Comparison of ENCODE assay signal across 8 cellular contexts in the genomic region with DNA sequence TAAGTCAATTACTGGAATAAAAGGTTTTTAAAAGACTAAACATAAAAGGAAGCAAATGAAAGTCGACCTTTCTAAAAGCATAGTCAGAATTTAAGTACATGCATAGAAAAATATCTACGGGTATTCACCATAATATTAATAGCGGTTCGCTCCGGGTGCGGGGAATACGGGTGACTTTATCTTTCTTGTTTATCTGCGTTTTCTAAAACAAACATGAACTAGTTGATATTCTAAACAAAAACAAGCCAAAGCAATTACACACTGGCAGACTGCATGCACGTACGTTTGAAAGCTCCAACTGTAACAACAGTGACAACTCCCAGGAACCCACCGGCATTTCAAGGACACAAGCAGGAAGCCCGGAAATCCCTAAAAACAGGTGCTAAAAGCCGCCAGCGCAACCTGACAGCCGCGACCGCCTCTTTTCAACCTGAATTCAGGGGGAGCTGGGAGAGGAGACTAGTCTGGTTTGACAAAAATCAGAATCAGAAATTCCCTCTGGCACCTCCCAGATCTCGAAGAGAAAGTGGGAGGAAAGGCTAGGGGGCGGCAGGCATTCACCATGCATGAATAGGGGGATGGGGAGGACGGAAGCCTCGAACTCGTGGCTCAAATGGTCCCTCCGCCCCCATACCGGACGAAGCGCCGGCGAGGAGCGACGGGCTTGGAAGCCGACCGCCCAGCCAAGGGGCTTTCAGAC. TPM values are rescaled to one million over a fixed set of nuclear protein-coding genes. Genes with fewer than 3 reads are reported as not detected.
DNase-seq lines count a peak whose midpoint lies in the region; ATAC-seq and TF ChIP-seq lines count a peak whose summit lies in the region.

No MANE protein-coding gene starts in this region.

- peaks cover 18% of the 10 kb centered on the region for H3K4me1 ChIP-seq in endocrine pancreas (ENCODE audit: control insufficient read depth, insufficient read depth, low read length)
- peaks cover 0 to 16% of the 10 kb centered on the region in 2 donors for H3K4me1 ChIP-seq in naive thymus-derived CD4-positive, alpha-beta T cell (ENCODE audit: control insufficient read depth in 2 of 2, insufficient read depth in 2 of 2, low read length in 2 of 2)

- H3K27me3 Mint-ChIP-seq in naive thymus-derived CD4-positive, alpha-beta T cell: no peaks in the 10 kb centered on the region

- H3K27ac ChIP-seq in C4-2B: peak overlapping the region; percentile 87
- peak overlapping the region; percentile 83 for H3K27ac ChIP-seq in naive thymus-derived CD4-positive, alpha-beta T cell (ENCODE audit: low read depth, low read length)

- peaks cover 0 to 16% (median 5%) of the 10 kb centered on the region in 5 donors for H3K36me3 Mint-ChIP-seq in naive thymus-derived CD4-positive, alpha-beta T cell

- H3K27ac Mint-ChIP-seq in naive thymus-derived CD4-positive, alpha-beta T cell: peak overlapping the region; percentile 77 to 100 (median 87)

- peak overlapping the region; percentile 99 for H3K4me3 ChIP-seq in endocrine pancreas (ENCODE audit: control insufficient read depth, insufficient read depth, low read length)
- peak overlapping the region; percentile 70 for H3K4me3 ChIP-seq in naive thymus-derived CD4-positive, alpha-beta T cell (ENCODE audit: low read length)

- H3K27me3 ChIP-seq in endocrine pancreas (ENCODE audit: control insufficient read depth, insufficient read depth, low read length): no peaks in the 10 kb centered on the region
- H3K27me3 ChIP-seq in naive thymus-derived CD4-positive, alpha-beta T cell (ENCODE audit: control insufficient read depth in 2 of 2, insufficient read depth in 2 of 2, low read length in 2 of 2): no peaks in the 10 kb centered on the region

- H3K9me3 Mint-ChIP-seq in naive thymus-derived CD4-positive, alpha-beta T cell: peaks cover 0 to 4% (median 0%) of the 10 kb centered on the region in 11 donors

- H3K4me1 Mint-ChIP-seq in naive thymus-derived CD4-positive, alpha-beta T cell: peaks cover 19 to 47% (median 43%) of the 10 kb centered on the region in 7 donors

- no peak for TF ChIP-seq CTCF in C4-2B (conservative IDR thresholded peaks at IDR 0.05)

- H3K36me3 ChIP-seq in endocrine pancreas (ENCODE audit: control insufficient read depth, insufficient read depth, low read length): no peaks in the 10 kb centered on the region
- peaks cover 0 to 4% (median 0%) of the 10 kb centered on the region in 3 experiments for H3K36me3 ChIP-seq in naive thymus-derived CD4-positive, alpha-beta T cell (ENCODE audit: control insufficient read depth in 2 of 3, insufficient read depth in 3 of 3, low read length in 3 of 3)

- ATAC-seq in GM19023 (IDR thresholded peaks at IDR 0.05; ENCODE audit: unreplicated experiment) (peak; percentile 10), HG03159 (IDR thresholded peaks at IDR 0.05; ENCODE audit: unreplicated experiment) (peak; percentile 9)
- no peak for ATAC-seq in naive thymus-derived CD4-positive, alpha-beta T cell
- ATAC-seq in activated CD4-positive, CD25-positive, alpha-beta regulatory T cell treated with anti-CD3 and anti-CD28 coated beads, Interleukin-2, amount 50 U/mL, for 24 hours: no peak

- peak; percentile 74 for DNase-seq in SK-N-DZ (ENCODE audit: low spot score)
- DNase-seq in naive thymus-derived CD4-positive, alpha-beta T cell: peak in 3 of 9 donors; percentile 0 to 3 (median 2)
- no peak for DNase-seq in DMS114 treated with DMSO at 0.1 percent for 48 hours (lab: John Stamatoyannopoulos, UW; ENCODE audit: unreplicated experiment)

- POLR2A ChIA-PET in naive thymus-derived CD4-positive, alpha-beta T cell (lab: Charles Lee): interaction anchor here (0.7 to 2.8 kb wide), 4 partner anchors 11 to 1059 kb away, joined by 3 to 16 read pairs (median 4); partner anchors contain the start of genes DOCK2 and RARS1

- H3K4me3 Mint-ChIP-seq in naive thymus-derived CD4-positive, alpha-beta T cell: peak overlapping the region; percentile 88 to 100 (median 94)

- H3K9me3 ChIP-seq in endocrine pancreas (ENCODE audit: control insufficient read depth, low read length): no peaks in the 10 kb centered on the region
- H3K9me3 ChIP-seq in naive thymus-derived CD4-positive, alpha-beta T cell (ENCODE audit: control insufficient read depth in 2 of 3, low read length in 3 of 3): no peaks in the 10 kb centered on the region

- H3K9ac ChIP-seq in endocrine pancreas (ENCODE audit: control insufficient read depth, insufficient read depth, low read length): peak overlapping the region; percentile 99

- CTCF ChIA-PET in naive thymus-derived CD4-positive, alpha-beta T cell (lab: Charles Lee): no interaction called here

- intact Hi-C loops in naive thymus-derived CD4-positive, alpha-beta T cell (cut with micrococcal nuclease): loop anchor here (1.0 to 5.0 kb wide), 12 partner anchors 35 to 1060 kb away; partner anchors contain the start of genes RARS1 (in 2 of the 2), SPDL1 (in 2 of the 2), DOCK2 (in 1 of the 2) and FBLL1 (in 1 of the 2)

RNA-seq across cellular contexts. Expression of gene PANK3, which starts 0.5 kb away (rescaled TPM):
- polyA plus RNA-seq in SK-N-DZ (2014; cell fraction: cytosol; rRNA removed): 83.5 and 95.2 TPM in 2 replicates
- polyA plus RNA-seq in SK-N-DZ (2014; cell fraction: nucleus; rRNA removed): 63.3 and 68.5 TPM in 2 replicates
- total RNA-seq in naive thymus-derived CD4-positive, alpha-beta T cell: 10 to 100 TPM; 31.2 to 52.2 (median 41.5) TPM
- 1 to 10 TPM; 1.5 to 7.5 TPM for polyA plus RNA-seq in naive thymus-derived CD4-positive, alpha-beta T cell

RNA-seq across cellular contexts. Expression of gene FBLL1, which starts 49.6 kb away (rescaled TPM):
- 23.6 and 36.1 TPM in 2 replicates for polyA plus RNA-seq in SK-N-DZ (2014; cell fraction: cytosol; rRNA removed)
- polyA plus RNA-seq in SK-N-DZ (2014; cell fraction: nucleus; rRNA removed): 23.4 and 26.5 TPM in 2 replicates
- under 1 TPM in 2 of 5 experiments, not detected in 3; 0.22 to 0.57 TPM for total RNA-seq in naive thymus-derived CD4-positive, alpha-beta T cell
- polyA plus RNA-seq in naive thymus-derived CD4-positive, alpha-beta T cell: not detected

Comparison
In these comparisons a context has a peak if more than half of its experiments do, and no peak if none do; other contexts are left out.
1. ATAC-seq: peak in GM19023 (single experiment) and HG03159 (single experiment); none in naive thymus-derived CD4-positive, alpha-beta T cell (single experiment) and activated CD4-positive, CD25-positive, alpha-beta regulatory T cell treated with anti-CD3 and anti-CD28 coated beads, Interleukin-2, amount 50 U/mL, for 24 hours (0 of 2).